Comparison of ENCODE assay signal across 8 cellular contexts in the genomic region with DNA sequence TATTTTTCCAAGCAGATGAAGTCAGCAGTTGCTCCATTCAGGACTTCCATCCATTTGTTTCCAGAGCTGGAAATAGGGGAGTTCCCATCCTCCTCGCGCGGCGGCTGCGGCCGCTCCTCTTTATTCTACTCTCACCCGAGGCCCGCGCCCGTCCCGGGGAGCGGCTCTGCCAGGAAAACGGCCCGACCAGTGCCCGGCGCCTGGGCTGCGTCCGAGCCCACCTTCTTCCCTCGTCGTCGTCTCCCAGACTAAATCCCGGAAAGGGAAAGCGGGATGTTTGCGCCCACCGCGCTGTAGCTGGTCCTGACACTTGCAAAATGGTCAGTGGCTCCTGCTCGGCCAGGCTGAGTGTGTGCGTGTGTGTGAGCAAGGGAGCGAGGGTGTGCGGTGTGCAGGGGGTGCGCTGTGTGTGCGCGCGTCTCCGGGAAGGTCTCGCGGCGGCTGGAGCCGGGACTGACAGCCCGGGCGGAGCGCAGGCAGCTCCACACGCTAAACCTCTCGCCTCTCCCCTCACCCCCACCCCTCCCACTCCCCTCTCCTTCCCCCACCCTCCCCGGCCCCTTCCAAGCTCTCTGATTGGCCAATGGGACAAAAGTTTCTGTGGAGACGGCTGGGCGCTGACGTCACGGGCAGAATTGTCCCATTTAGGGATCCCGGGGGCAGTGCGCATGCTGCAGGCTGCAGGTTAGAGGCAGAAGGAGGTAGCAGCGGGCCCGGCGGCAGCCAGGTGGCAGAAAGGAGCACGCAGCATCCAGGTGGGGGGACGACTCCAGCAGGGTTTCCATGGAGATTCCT. TPM values are rescaled to one million over a fixed set of nuclear protein-coding genes. Genes with fewer than 3 reads are reported as not detected.
DNase-seq lines count a peak whose midpoint lies in the region; ATAC-seq, FAIRE-seq and TF ChIP-seq lines count a peak whose summit lies in the region.

A gene with protein sequence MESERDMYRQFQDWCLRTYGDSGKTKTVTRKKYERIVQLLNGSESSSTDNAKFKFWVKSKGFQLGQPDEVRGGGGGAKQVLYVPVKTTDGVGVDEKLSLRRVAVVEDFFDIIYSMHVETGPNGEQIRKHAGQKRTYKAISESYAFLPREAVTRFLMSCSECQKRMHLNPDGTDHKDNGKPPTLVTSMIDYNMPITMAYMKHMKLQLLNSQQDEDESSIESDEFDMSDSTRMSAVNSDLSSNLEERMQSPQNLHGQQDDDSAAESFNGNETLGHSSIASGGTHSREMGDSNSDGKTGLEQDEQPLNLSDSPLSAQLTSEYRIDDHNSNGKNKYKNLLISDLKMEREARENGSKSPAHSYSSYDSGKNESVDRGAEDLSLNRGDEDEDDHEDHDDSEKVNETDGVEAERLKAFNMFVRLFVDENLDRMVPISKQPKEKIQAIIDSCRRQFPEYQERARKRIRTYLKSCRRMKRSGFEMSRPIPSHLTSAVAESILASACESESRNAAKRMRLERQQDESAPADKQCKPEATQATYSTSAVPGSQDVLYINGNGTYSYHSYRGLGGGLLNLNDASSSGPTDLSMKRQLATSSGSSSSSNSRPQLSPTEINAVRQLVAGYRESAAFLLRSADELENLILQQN (minus strand): TSS at position 491 of the 795 bp plus-strand sequence. CDS start 1,660 bp downstream, outside the sequence.

- H3K4me1 ChIP-seq in heart left ventricle: peaks cover 0 to 35% (median 13%) of the 10 kb centered on the region in 12 donors
- peaks cover 0 to 11% (median 9%) of the 10 kb centered on the region in 3 donors for H3K4me1 ChIP-seq in pancreas

- no peak for TF ChIP-seq POLR2A in heart left ventricle (IDR thresholded peaks at IDR 0.05)

- H3K4me3 ChIP-seq in AG04450 (ENCODE audit: low read depth, low read length) (peak within 1 kb of the TSS; percentile 35), heart left ventricle (peak within 1 kb of the TSS; percentile 24 to 59 (median 50)), pancreas (peak within 1 kb of the TSS; percentile 7 to 48 (median 20))

- H3K27ac ChIP-seq in AG04450 (ENCODE audit: low read depth, low read length): no peak within 1 kb of the TSS
- H3K27ac ChIP-seq in heart left ventricle: peak within 1 kb of the TSS in 1 of 12 donors; percentile 24
- H3K27ac ChIP-seq in pancreas: peak within 1 kb of the TSS in 1 of 4 donors; percentile 41

- no peak for TF ChIP-seq EP300 in Ishikawa (IDR thresholded peaks at IDR 0.05; ENCODE audit: borderline replicate concordance)

- peak; percentile 52; the same call in 1 of the 2 replicates for TF ChIP-seq RAD21 in Ishikawa (IDR thresholded peaks at IDR 0.05; ENCODE audit: low read depth)

- DNase-seq in AG04450 (ENCODE audit: low read depth, low spot score) (no peak), heart left ventricle (peak in 3 of 5 donors; percentile 15 to 68 (median 57)), pancreas (peak; percentile 34 to 80 (median 64)), HCEC 1CT (no peak)
- no peak for DNase-seq in NK-92 treated with Interleukin-12 subunit alpha and Interleukin-12 subunit beta, amount 100 ng/mL, for 24 hours (lab: John Stamatoyannopoulos, UW)

- H3K9me3 ChIP-seq in AG04450 (ENCODE audit: control insufficient read depth, insufficient read depth, low read length) (peaks cover 2% of the 10 kb centered on the region; the same call in 1 of the 2 replicates), heart left ventricle (no peaks in the 10 kb centered on the region), pancreas (no peaks in the 10 kb centered on the region)

- POLR2A ChIA-PET in AG04450 (lab: Yijun Ruan, JAX): no interaction called here

- FAIRE-seq in pancreas (lab: Jason Lieb, UNC): no peak

- H3K27me3 ChIP-seq in AG04450 (ENCODE audit: control insufficient read depth, insufficient read depth, low read length): peaks cover 32% of the 10 kb centered on the region
- peaks cover 12 to 84% (median 51%) of the 10 kb centered on the region in 9 donors for H3K27me3 ChIP-seq in heart left ventricle
- peaks cover 0 to 20% (median 2%) of the 10 kb centered on the region in 4 donors for H3K27me3 ChIP-seq in pancreas

- WGBS in heart left ventricle, 4 donors: 0 to 3% (median 1%) methylated on average over 12 to 56 of the region's 56 CpGs
- 0 to 1% methylated on average over 49 to 55 of the region's 56 CpGs for WGBS in pancreas, 2 donors

- H3K36me3 ChIP-seq in heart left ventricle (no peaks in the 10 kb centered on the region), pancreas (no peaks in the 10 kb centered on the region)

- TF ChIP-seq CTCF in AG04450 (IDR thresholded peaks at IDR 0.05; ENCODE audit: low read depth, low read length) (no peak), heart left ventricle (IDR thresholded peaks at IDR 0.05) (peak in 5 of 12 donors; percentile 8 to 38 (median 26)), pancreas (IDR thresholded peaks at IDR 0.05) (peak in 2 of 4 donors; percentile 27)

- CTCF ChIA-PET in AG04450 (lab: Charles Lee): no interaction called here

- ATAC-seq in SK-N-SH treated with all-trans-retinoic acid at 6 μM for 48 hours (peak; percentile 67), heart left ventricle (peak in 3 of 4 donors; percentile 50 to 76 (median 57)), pancreas (peak; percentile 64 to 83 (median 80)), HG03097 (IDR thresholded peaks at IDR 0.05; ENCODE audit: low FRiP score, unreplicated experiment) (no peak)

- intact Hi-C loops in heart left ventricle (cut with DNase I): no loop called here
- intact Hi-C loops in pancreas (cut with DNase I): no loop called here

TF ChIP-seq in Ishikawa, 13 proteins besides CTCF, POLR2A, EP300 and RAD21:
- TF ChIP-seq CREB1 (IDR thresholded peaks at IDR 0.05; ENCODE audit: low read depth): peak; percentile 49; the same call in 1 of the 2 replicates
- TF ChIP-seq, protein P1, sequence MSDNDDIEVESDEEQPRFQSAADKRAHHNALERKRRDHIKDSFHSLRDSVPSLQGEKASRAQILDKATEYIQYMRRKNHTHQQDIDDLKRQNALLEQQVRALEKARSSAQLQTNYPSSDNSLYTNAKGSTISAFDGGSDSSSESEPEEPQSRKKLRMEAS (IDR thresholded peaks at IDR 0.05): peak; percentile 70
- TF ChIP-seq TAF1 (IDR thresholded peaks at IDR 0.05; ENCODE audit: low read depth): no peak
- 0 out of 2 replicates have a peak, but pooled peaks have one; percentile 34 for TF ChIP-seq TCF12 (IDR thresholded peaks at IDR 0.05; ENCODE audit: low read depth)

TF ChIP-seq in SK-N-SH treated with all-trans-retinoic acid at 6 μM for 48 hours, 23 proteins besides CTCF, POLR2A, EP300 and RAD21 (continues in another document):
- TF ChIP-seq, protein P2, sequence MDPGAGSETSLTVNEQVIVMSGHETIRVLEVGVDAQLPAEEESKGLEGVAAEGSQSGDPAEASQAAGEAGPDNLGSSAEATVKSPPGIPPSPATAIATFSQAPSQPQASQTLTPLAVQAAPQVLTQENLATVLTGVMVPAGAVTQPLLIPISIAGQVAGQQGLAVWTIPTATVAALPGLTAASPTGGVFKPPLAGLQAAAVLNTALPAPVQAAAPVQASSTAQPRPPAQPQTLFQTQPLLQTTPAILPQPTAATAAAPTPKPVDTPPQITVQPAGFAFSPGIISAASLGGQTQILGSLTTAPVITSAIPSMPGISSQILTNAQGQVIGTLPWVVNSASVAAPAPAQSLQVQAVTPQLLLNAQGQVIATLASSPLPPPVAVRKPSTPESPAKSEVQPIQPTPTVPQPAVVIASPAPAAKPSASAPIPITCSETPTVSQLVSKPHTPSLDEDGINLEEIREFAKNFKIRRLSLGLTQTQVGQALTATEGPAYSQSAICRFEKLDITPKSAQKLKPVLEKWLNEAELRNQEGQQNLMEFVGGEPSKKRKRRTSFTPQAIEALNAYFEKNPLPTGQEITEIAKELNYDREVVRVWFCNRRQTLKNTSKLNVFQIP (CRISPR knock-in tag; IDR thresholded peaks at IDR 0.05; ENCODE audit: borderline replicate concordance, low read depth): no peak
- no peak for TF ChIP-seq GLIS3 (CRISPR knock-in tag; IDR thresholded peaks at IDR 0.05)
- TF ChIP-seq CSDC2 (CRISPR knock-in tag; IDR thresholded peaks at IDR 0.05): no peak
- no peak for TF ChIP-seq RARB (CRISPR knock-in tag; IDR thresholded peaks at IDR 0.05)
- TF ChIP-seq, protein P3, sequence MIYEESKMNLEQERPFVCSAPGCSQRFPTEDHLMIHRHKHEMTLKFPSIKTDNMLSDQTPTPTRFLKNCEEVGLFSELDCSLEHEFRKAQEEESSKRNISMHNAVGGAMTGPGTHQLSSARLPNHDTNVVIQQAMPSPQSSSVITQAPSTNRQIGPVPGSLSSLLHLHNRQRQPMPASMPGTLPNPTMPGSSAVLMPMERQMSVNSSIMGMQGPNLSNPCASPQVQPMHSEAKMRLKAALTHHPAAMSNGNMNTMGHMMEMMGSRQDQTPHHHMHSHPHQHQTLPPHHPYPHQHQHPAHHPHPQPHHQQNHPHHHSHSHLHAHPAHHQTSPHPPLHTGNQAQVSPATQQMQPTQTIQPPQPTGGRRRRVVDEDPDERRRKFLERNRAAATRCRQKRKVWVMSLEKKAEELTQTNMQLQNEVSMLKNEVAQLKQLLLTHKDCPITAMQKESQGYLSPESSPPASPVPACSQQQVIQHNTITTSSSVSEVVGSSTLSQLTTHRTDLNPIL (CRISPR knock-in tag; IDR thresholded peaks at IDR 0.05; ENCODE audit: low read depth): no peak
- no peak for TF ChIP-seq BACH2 (CRISPR knock-in tag; IDR thresholded peaks at IDR 0.05; ENCODE audit: borderline replicate concordance)
- TF ChIP-seq, protein P4, sequence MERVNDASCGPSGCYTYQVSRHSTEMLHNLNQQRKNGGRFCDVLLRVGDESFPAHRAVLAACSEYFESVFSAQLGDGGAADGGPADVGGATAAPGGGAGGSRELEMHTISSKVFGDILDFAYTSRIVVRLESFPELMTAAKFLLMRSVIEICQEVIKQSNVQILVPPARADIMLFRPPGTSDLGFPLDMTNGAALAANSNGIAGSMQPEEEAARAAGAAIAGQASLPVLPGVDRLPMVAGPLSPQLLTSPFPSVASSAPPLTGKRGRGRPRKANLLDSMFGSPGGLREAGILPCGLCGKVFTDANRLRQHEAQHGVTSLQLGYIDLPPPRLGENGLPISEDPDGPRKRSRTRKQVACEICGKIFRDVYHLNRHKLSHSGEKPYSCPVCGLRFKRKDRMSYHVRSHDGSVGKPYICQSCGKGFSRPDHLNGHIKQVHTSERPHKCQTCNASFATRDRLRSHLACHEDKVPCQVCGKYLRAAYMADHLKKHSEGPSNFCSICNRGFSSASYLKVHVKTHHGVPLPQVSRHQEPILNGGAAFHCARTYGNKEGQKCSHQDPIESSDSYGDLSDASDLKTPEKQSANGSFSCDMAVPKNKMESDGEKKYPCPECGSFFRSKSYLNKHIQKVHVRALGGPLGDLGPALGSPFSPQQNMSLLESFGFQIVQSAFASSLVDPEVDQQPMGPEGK (CRISPR knock-in tag; IDR thresholded peaks at IDR 0.05; ENCODE audit: borderline replicate concordance): no peak
- no peak for TF ChIP-seq TCF4 (CRISPR knock-in tag; IDR thresholded peaks at IDR 0.05; ENCODE audit: borderline replicate concordance)
- no peak for TF ChIP-seq ARNTL (CRISPR knock-in tag; IDR thresholded peaks at IDR 0.05; ENCODE audit: borderline replicate concordance, low read depth)

RNA-seq across cellular contexts. Expression of the gene that starts here (rescaled TPM):
- polyA plus RNA-seq in AG04450 (2011; rRNA removed): not detected in 2 replicates
- not detected in 2 replicates for polyA minus RNA-seq in AG04450 (2011; rRNA and poly(A)+ RNA removed)
- total RNA-seq in heart left ventricle: 1 to 10 TPM in 1 of 9 donors, under 1 TPM in 3, not detected in 5; 0.07 to 1.0 (median 0.20) TPM
- under 1 TPM in 1 of 2 donors, not detected in 1; 0.06 TPM for polyA plus RNA-seq in heart left ventricle
- 1 to 10 TPM in 5 of 6 donors, under 1 TPM in 1; 0.91 to 5.7 (median 2.4) TPM for total RNA-seq in pancreas
- 10 to 100 TPM in 1 of 2 donors, 1 to 10 TPM in 1; 2.5 to 10.3 TPM for polyA plus RNA-seq in pancreas

Comparison
In these comparisons a context has a peak if more than half of its experiments do, and no peak if none do; other contexts are left out.
1. DNase-seq: peak in heart left ventricle (3 of 5) and pancreas (6 of 6); none in AG04450 (single experiment), NK-92 treated with Interleukin-12 subunit alpha and Interleukin-12 subunit beta, amount 100 ng/mL, for 24 hours (single experiment) and HCEC 1CT (single experiment).
2. Peak in every context shown above with its lines, with median percentiles within 50 percentile points of each other: H3K4me3 ChIP-seq.